Comparison of ENCODE assay signal across 1 cellular context in the genomic region with DNA sequence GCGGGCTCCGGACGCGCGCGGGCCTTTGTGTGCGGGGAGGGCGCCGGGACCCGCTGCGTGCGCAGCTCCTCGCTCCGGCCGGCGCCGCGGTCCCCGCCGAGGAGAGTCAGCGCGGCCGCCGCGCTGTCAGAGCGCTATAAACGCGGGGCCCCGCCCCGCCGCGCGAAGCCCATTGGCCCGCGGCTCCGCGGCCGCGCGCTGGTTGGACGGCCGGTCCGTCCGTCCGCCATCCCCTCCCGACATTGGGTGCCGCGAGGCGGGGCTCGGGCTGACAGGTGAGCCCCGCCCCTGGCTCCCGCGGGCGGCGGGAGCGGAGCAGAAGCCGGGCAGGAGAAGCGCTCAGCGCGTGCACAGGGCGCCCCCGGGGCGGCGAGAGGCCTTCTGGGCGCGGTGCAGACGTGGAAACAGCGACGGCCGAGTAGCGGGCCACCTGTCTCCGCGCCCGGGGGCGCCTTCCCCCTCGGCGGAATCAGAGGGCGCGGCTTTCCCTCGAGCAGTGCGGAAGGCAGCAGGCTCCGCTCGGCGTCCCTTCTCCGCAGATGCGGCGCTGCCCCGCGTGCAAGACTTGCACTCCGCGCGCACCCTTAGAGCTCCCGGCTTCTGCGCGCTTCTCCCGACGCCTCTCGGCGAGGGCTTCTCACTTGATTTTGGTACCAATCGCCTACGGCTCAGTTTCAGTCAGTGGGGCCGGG.
TF ChIP-seq lines count a peak whose summit lies in the region.

A gene with protein sequence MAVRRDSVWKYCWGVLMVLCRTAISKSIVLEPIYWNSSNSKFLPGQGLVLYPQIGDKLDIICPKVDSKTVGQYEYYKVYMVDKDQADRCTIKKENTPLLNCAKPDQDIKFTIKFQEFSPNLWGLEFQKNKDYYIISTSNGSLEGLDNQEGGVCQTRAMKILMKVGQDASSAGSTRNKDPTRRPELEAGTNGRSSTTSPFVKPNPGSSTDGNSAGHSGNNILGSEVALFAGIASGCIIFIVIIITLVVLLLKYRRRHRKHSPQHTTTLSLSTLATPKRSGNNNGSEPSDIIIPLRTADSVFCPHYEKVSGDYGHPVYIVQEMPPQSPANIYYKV (minus strand): TSS at position 111 of the 692 bp plus-strand sequence. CDS start 698 bp downstream, outside the sequence.

TF ChIP-seq in HepG2, 621 proteins besides CTCF, POLR2A, EP300 and RAD21 (continued from another document and continues in another):
- TF ChIP-seq, protein P1, sequence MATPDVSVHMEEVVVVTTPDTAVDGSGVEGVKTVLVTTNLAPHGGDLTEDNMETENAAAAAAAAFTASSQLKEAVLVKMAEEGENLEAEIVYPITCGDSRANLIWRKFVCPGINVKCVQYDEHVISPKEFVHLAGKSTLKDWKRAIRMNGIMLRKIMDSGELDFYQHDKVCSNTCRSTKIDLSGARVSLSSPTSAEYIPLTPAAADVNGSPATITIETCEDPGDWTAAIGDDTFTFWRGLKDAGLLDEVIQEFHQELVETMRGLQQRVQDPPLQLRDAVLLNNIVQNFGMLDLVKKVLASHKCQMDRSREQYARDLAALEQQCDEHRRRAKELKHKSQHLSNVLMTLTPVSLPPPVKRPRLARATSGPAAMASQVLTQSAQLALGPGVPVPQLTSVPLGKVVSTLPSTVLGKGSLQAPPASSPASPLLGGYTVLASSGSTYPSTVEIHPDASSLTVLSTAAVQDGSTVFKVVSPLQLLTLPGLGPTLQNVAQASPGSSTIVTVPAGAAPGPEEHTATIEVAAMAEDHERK (CRISPR knock-in tag; IDR thresholded peaks at IDR 0.05; ENCODE audit: low read depth) = no peak
- TF ChIP-seq ZNF790 (CRISPR knock-in tag; IDR thresholded peaks at IDR 0.05; ENCODE audit: borderline replicate concordance) (peak; percentile 24; the same call in 1 of the 2 replicates), RELA (CRISPR knock-in tag; IDR thresholded peaks at IDR 0.05) (no peak), TRIM24 (CRISPR knock-in tag; IDR thresholded peaks at IDR 0.05) (no peak), ZNF510 (CRISPR knock-in tag; IDR thresholded peaks at IDR 0.05; ENCODE audit: low read depth) (peak; percentile 66; the same call in 1 of the 2 replicates), ZNF878 (CRISPR knock-in tag; IDR thresholded peaks at IDR 0.05) (0 out of 2 replicates have a peak, but pooled peaks have one; percentile 18), RNF2 (conservative IDR thresholded peaks at IDR 0.05; ENCODE audit: low read depth) (0 out of 2 replicates have a peak, but pooled peaks have one; percentile 45), HES4 (CRISPR knock-in tag; IDR thresholded peaks at IDR 0.05; ENCODE audit: borderline replicate concordance) (peak; percentile 60), ZKSCAN8 (CRISPR knock-in tag; IDR thresholded peaks at IDR 0.05; ENCODE audit: borderline replicate concordance) (no peak), NFYB (CRISPR knock-in tag; IDR thresholded peaks at IDR 0.05) (peak; percentile 84), CHCHD3 (CRISPR knock-in tag; IDR thresholded peaks at IDR 0.05) (no peak), ZNF746 (CRISPR knock-in tag; IDR thresholded peaks at IDR 0.05) (no peak), SALL1 (CRISPR knock-in tag; IDR thresholded peaks at IDR 0.05) (0 out of 2 replicates have a peak, but pooled peaks have one; percentile 16), ERF (CRISPR knock-in tag; IDR thresholded peaks at IDR 0.05) (no peak), POGZ (CRISPR knock-in tag; IDR thresholded peaks at IDR 0.05) (peak; percentile 12; the same call in 1 of the 2 replicates), EHMT2 (IDR thresholded peaks at IDR 0.05; ENCODE audit: borderline replicate concordance, low read depth, low read length) (no peak), RXRA (CRISPR knock-in tag; IDR thresholded peaks at IDR 0.05) (no peak; the same call in 1 of the 2 replicates), EED (CRISPR knock-in tag; IDR thresholded peaks at IDR 0.05) (no peak; the same call in 1 of the 2 replicates), AHR (CRISPR knock-in tag; IDR thresholded peaks at IDR 0.05) (0 out of 2 replicates have a peak, but pooled peaks have one; percentile 16), AGO1 (IDR thresholded peaks at IDR 0.05; ENCODE audit: low read depth, low read length, poor library complexity, severe bottlenecking) (peak; percentile 21), ZNF136 (CRISPR knock-in tag; IDR thresholded peaks at IDR 0.05; ENCODE audit: low read depth) (no peak), CREM (IDR thresholded peaks at IDR 0.05) (no peak), CREM (CRISPR knock-in tag; IDR thresholded peaks at IDR 0.05) (no peak), MAZ (IDR thresholded peaks at IDR 0.05; ENCODE audit: borderline replicate concordance, low read depth, low read length) (no peak), MAZ (CRISPR knock-in tag; IDR thresholded peaks at IDR 0.05; ENCODE audit: low read depth) (peak; percentile 44; the same call in 1 of the 2 replicates), ZNF382 (CRISPR knock-in tag; IDR thresholded peaks at IDR 0.05; ENCODE audit: borderline replicate concordance) (no peak), PHF21A (CRISPR knock-in tag; IDR thresholded peaks at IDR 0.05) (no peak)
- TF ChIP-seq, protein P2, sequence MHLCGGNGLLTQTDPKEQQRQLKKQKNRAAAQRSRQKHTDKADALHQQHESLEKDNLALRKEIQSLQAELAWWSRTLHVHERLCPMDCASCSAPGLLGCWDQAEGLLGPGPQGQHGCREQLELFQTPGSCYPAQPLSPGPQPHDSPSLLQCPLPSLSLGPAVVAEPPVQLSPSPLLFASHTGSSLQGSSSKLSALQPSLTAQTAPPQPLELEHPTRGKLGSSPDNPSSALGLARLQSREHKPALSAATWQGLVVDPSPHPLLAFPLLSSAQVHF (CRISPR knock-in tag; IDR thresholded peaks at IDR 0.05) = 0 out of 2 replicates have a peak, but pooled peaks have one; percentile 61
- TF ChIP-seq, protein P3, sequence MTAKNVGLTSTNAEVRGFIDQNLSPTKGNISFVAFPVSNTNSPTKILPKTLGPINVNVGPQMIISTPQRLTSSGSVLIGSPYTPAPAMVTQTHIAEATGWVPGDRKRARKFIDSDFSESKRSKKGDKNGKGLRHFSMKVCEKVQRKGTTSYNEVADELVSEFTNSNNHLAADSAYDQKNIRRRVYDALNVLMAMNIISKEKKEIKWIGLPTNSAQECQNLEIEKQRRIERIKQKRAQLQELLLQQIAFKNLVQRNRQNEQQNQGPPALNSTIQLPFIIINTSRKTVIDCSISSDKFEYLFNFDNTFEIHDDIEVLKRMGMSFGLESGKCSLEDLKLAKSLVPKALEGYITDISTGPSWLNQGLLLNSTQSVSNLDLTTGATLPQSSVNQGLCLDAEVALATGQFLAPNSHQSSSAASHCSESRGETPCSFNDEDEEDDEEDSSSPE (CRISPR knock-in tag; IDR thresholded peaks at IDR 0.05) = peak; percentile 75
- TF ChIP-seq, protein P4, sequence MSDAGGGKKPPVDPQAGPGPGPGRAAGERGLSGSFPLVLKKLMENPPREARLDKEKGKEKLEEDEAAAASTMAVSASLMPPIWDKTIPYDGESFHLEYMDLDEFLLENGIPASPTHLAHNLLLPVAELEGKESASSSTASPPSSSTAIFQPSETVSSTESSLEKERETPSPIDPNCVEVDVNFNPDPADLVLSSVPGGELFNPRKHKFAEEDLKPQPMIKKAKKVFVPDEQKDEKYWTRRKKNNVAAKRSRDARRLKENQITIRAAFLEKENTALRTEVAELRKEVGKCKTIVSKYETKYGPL (CRISPR knock-in tag; IDR thresholded peaks at IDR 0.05) = no peak
- TF ChIP-seq, protein P5, sequence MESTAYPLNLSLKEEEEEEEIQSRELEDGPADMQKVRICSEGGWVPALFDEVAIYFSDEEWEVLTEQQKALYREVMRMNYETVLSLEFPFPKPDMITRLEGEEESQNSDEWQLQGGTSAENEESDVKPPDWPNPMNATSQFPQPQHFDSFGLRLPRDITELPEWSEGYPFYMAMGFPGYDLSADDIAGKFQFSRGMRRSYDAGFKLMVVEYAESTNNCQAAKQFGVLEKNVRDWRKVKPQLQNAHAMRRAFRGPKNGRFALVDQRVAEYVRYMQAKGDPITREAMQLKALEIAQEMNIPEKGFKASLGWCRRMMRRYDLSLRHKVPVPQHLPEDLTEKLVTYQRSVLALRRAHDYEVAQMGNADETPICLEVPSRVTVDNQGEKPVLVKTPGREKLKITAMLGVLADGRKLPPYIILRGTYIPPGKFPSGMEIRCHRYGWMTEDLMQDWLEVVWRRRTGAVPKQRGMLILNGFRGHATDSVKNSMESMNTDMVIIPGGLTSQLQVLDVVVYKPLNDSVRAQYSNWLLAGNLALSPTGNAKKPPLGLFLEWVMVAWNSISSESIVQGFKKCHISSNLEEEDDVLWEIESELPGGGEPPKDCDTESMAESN (CRISPR knock-in tag; conservative IDR thresholded peaks at IDR 0.05) = no peak
- TF ChIP-seq, protein P6, sequence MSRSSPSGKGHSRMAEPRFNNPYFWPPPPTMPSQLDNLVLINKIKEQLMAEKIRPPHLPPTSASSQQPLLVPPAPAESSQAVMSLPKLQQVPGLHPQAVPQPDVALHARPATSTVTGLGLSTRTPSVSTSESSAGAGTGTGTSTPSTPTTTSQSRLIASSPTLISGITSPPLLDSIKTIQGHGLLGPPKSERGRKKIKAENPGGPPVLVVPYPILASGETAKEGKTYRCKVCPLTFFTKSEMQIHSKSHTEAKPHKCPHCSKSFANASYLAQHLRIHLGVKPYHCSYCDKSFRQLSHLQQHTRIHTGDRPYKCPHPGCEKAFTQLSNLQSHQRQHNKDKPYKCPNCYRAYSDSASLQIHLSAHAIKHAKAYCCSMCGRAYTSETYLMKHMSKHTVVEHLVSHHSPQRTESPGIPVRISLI (CRISPR knock-in tag; IDR thresholded peaks at IDR 0.05; ENCODE audit: borderline replicate concordance) = no peak
- TF ChIP-seq, protein P7, sequence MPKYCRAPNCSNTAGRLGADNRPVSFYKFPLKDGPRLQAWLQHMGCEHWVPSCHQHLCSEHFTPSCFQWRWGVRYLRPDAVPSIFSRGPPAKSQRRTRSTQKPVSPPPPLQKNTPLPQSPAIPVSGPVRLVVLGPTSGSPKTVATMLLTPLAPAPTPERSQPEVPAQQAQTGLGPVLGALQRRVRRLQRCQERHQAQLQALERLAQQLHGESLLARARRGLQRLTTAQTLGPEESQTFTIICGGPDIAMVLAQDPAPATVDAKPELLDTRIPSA (CRISPR knock-in tag; IDR thresholded peaks at IDR 0.05; ENCODE audit: borderline replicate concordance) = no peak
- TF ChIP-seq, protein P8, sequence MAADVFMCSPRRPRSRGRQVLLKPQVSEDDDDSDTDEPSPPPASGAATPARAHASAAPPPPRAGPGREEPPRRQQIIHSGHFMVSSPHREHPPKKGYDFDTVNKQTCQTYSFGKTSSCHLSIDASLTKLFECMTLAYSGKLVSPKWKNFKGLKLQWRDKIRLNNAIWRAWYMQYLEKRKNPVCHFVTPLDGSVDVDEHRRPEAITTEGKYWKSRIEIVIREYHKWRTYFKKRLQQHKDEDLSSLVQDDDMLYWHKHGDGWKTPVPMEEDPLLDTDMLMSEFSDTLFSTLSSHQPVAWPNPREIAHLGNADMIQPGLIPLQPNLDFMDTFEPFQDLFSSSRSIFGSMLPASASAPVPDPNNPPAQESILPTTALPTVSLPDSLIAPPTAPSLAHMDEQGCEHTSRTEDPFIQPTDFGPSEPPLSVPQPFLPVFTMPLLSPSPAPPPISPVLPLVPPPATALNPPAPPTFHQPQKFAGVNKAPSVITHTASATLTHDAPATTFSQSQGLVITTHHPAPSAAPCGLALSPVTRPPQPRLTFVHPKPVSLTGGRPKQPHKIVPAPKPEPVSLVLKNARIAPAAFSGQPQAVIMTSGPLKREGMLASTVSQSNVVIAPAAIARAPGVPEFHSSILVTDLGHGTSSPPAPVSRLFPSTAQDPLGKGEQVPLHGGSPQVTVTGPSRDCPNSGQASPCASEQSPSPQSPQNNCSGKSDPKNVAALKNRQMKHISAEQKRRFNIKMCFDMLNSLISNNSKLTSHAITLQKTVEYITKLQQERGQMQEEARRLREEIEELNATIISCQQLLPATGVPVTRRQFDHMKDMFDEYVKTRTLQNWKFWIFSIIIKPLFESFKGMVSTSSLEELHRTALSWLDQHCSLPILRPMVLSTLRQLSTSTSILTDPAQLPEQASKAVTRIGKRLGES (CRISPR knock-in tag; IDR thresholded peaks at IDR 0.05; ENCODE audit: borderline replicate concordance) = no peak
- TF ChIP-seq, protein P9, sequence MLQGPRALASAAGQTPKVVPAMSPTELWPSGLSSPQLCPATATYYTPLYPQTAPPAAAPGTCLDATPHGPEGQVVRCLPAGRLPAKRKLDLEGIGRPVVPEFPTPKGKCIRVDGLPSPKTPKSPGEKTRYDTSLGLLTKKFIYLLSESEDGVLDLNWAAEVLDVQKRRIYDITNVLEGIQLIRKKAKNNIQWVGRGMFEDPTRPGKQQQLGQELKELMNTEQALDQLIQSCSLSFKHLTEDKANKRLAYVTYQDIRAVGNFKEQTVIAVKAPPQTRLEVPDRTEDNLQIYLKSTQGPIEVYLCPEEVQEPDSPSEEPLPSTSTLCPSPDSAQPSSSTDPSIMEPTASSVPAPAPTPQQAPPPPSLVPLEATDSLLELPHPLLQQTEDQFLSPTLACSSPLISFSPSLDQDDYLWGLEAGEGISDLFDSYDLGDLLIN (CRISPR knock-in tag; IDR thresholded peaks at IDR 0.05; ENCODE audit: borderline replicate concordance) = no peak
- TF ChIP-seq, protein P10, sequence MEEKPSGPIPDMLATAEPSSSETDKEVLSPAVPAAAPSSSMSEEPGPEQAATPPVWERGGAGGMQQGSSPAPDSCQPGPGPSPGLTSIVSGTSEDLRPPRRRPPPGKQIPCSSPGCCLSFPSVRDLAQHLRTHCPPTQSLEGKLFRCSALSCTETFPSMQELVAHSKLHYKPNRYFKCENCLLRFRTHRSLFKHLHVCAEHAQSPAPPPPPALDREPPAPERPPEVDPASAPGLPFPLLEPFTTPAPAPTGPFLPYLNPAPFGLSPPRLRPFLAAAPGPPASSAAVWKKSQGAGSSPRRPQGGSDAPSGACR (CRISPR knock-in tag; IDR thresholded peaks at IDR 0.05) = no peak
